ENCODE assay signal across 1 cellular context in genomic region chr14:22164616-22165015, GRCh38.
TF ChIP-seq lines count a peak whose summit lies in the region.

No MANE protein-coding gene starts in this region.

TF ChIP-seq in IMR-90, 13 proteins besides CTCF, POLR2A, EP300 and RAD21:
- TF ChIP-seq ELK1 (IDR thresholded peaks at IDR 0.05; ENCODE audit: borderline replicate concordance, low read depth, low read length) (no peak), FOS (IDR thresholded peaks at IDR 0.05; ENCODE audit: low read depth, low read length) (no peak), BHLHE40 (IDR thresholded peaks at IDR 0.05; ENCODE audit: low read depth, low read length) (no peak), MXI1 (IDR thresholded peaks at IDR 0.05; ENCODE audit: borderline replicate concordance, low read depth, low read length) (no peak), RFX5 (IDR thresholded peaks at IDR 0.05; ENCODE audit: low read depth, low read length) (no peak), MAZ (IDR thresholded peaks at IDR 0.05; ENCODE audit: borderline replicate concordance, low read depth, low read length) (no peak), CEBPB (IDR thresholded peaks at IDR 0.05; ENCODE audit: low read depth, low read length) (no peak)
